ENCODE assay signal across 8 cellular contexts in the genomic region with DNA sequence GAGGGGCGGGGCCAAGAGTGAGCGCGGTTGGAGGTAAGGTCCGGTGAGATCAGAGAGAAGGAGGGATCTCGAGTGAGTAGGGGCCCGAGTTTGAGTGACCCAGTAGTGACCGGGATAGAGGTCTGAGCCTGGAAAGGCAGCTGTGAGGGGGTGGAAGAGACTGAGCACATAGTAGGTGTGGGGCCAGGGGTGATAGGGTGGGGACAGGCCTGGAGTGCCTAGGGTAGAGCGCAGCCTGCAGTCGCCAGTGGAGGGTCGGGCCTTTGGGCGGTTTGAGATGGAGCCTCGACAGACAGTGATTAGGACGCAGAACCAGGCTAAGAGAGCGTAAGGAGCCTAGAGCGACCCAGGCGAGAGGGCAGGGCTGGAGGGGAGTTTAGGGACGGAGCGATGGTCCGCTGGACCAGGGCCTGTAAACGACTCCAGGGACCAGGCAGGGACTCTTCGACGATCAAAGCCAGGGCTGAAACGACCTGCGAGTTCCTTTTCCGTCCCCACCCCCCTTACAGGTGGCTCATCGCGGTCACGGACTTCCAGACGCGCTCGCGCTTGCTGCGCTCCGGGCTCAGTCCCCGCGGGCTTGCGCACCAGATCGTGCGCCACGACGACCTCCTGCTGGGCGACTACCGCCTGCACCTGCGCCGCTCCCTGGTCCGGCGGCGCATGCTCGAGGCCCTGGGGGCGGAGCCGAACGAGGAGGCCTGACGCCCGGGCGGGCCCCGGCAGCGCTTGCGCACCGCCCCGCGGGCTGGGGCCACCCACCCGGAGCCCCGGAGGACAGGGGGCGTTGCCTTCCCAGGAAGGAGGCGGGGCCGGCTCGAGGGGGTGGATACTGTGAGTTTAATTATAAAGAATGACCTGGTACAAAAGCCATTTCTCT. TPM values are rescaled to one million over a fixed set of nuclear protein-coding genes. Genes with fewer than 3 reads are reported as not detected.
A peak's percentile ranks its signal among the peaks of the same experiment; 100 is the strongest.
DNase-seq lines count a peak whose midpoint lies in the region; ATAC-seq and TF ChIP-seq lines count a peak whose summit lies in the region.

No MANE protein-coding gene starts in this region.

- H3K27ac Mint-ChIP-seq in activated T-helper 1 cell treated with anti-CD3 and anti-CD28 coated beads, Interleukin-12 subunit alpha, Interleukin-12 subunit beta, Interleukin-2, Interleukin-4 antibody, amounts not matched to agents 30 ng/mL and 10 ng/mL and 1 ng/mL, durations not matched to agents 14 hours and 24 hours and 36 hours = peak overlapping the region; percentile 87

- peaks cover 19% of the 10 kb centered on the region for H3K27me3 Mint-ChIP-seq in activated T-helper 1 cell treated with anti-CD3 and anti-CD28 coated beads, Interleukin-12 subunit alpha, Interleukin-12 subunit beta, Interleukin-2, Interleukin-4 antibody, amounts not matched to agents 30 ng/mL and 10 ng/mL and 1 ng/mL, durations not matched to agents 14 hours and 24 hours and 36 hours (ENCODE audit: insufficient read depth)

- H3K4me1 ChIP-seq in osteoblast (ENCODE audit: insufficient read depth, low read length) = peaks cover 16% of the 10 kb centered on the region
- peaks cover 0 to 14% (median 11%) of the 10 kb centered on the region in 4 donors for H3K4me1 ChIP-seq in transverse colon

- H3K9me3 ChIP-seq in osteoblast (ENCODE audit: low read depth, low read length) (no peaks in the 10 kb centered on the region), transverse colon (no peaks in the 10 kb centered on the region)

- H3K27me3 ChIP-seq in osteoblast (ENCODE audit: insufficient read depth, low read length) (no peaks in the 10 kb centered on the region), transverse colon (peaks cover 65% of the 10 kb centered on the region)

- DNase-seq in GM13976 (ENCODE audit: low spot score) (peak; percentile 74), NOMO-1 treated with dmso at 0.1 percent for 144 hours (lab: John Stamatoyannopoulos, UW; ENCODE audit: unreplicated experiment) (peak; percentile 91), germinal center (ENCODE audit: low spot score) (peak; percentile 98), osteoblast (ENCODE audit: insufficient read length, low spot score, missing footprints) (peak; percentile 99), transverse colon (peak; percentile 39)
- DNase-seq in activated T-helper 1 cell treated with anti-CD3 and anti-CD28 coated beads, Interleukin-12 subunit alpha, Interleukin-12 subunit beta, Interleukin-2, Interleukin-4 antibody, amounts not matched to agents 30 ng/mL and 10 ng/mL and 1 ng/mL, durations not matched to agents 14 hours and 24 hours and 36 hours (ENCODE audit: low spot score) = peak; percentile 49

- no peaks in the 10 kb centered on the region for H4K20me1 ChIP-seq in osteoblast (ENCODE audit: insufficient read depth, low read length)

- ATAC-seq in GM18867 (IDR thresholded peaks at IDR 0.05; ENCODE audit: unreplicated experiment) (no peak), HG03097 (IDR thresholded peaks at IDR 0.05; ENCODE audit: low FRiP score, unreplicated experiment) (no peak)

- no peak for TF ChIP-seq EP300 in transverse colon (IDR thresholded peaks at IDR 0.05; ENCODE audit: low read depth)

- peak overlapping the region; percentile 71 for H3K4me3 ChIP-seq in osteoblast (ENCODE audit: insufficient read depth, low read length)
- H3K4me3 ChIP-seq in transverse colon = peak overlapping the region in 2 of 4 donors; percentile 4 to 36

- H3K36me3 ChIP-seq in osteoblast (ENCODE audit: insufficient read depth, low read length) = no peaks in the 10 kb centered on the region
- H3K36me3 ChIP-seq in transverse colon = no peaks in the 10 kb centered on the region

- intact Hi-C loops in activated T-helper 1 cell treated with anti-CD3 and anti-CD28 coated beads, Interleukin-12 subunit alpha, Interleukin-12 subunit beta, Interleukin-2, Interleukin-4 antibody, amounts not matched to agents 30 ng/mL and 10 ng/mL and 1 ng/mL, durations not matched to agents 14 hours and 24 hours and 36 hours (cut with micrococcal nuclease) = loop anchor here (1.0 to 5.0 kb wide), 4 partner anchors 66 to 331 kb away; partner anchors contain the start of genes EMC10, GARIN5A, JOSD2 and KCNC3
- intact Hi-C loops in transverse colon (cut with DNase I; ENCODE audit: low total_unique reads) = no loop called here

- H2AFZ ChIP-seq in osteoblast (ENCODE audit: low read length) = peak overlapping the region; percentile 93

- peak overlapping the region; percentile 78 for H3K4me3 Mint-ChIP-seq in activated T-helper 1 cell treated with anti-CD3 and anti-CD28 coated beads, Interleukin-12 subunit alpha, Interleukin-12 subunit beta, Interleukin-2, Interleukin-4 antibody, amounts not matched to agents 30 ng/mL and 10 ng/mL and 1 ng/mL, durations not matched to agents 14 hours and 24 hours and 36 hours

- TF ChIP-seq CTCF in GM13976 (IDR thresholded peaks at IDR 0.05; ENCODE audit: borderline replicate concordance, control extremely low read depth, extremely low read depth, insufficient read depth, missing control alignments) = no peak
- TF ChIP-seq CTCF in osteoblast (IDR thresholded peaks at IDR 0.05; ENCODE audit: extremely low read depth, low read depth, low read length) = no peak
- TF ChIP-seq CTCF in transverse colon (IDR thresholded peaks at IDR 0.05) = no peak

- H3K27ac ChIP-seq in osteoblast (ENCODE audit: low read depth, low read length) (peak overlapping the region; percentile 59), transverse colon (no peak overlapping the region)

- H3K4me1 Mint-ChIP-seq in activated T-helper 1 cell treated with anti-CD3 and anti-CD28 coated beads, Interleukin-12 subunit alpha, Interleukin-12 subunit beta, Interleukin-2, Interleukin-4 antibody, amounts not matched to agents 30 ng/mL and 10 ng/mL and 1 ng/mL, durations not matched to agents 14 hours and 24 hours and 36 hours (ENCODE audit: low read depth) = peaks cover 15% of the 10 kb centered on the region

- in situ Hi-C loops in GM13976 (cut with MboI; ENCODE audit: low sequenced_read_pairs, unreplicated experiment) = no loop called here
- in situ Hi-C loops in transverse colon (cut with MboI; ENCODE audit: low pct_ligation_motif_present in 1 of 4, low pct_unique_long_range_greater_than_20kb in 1 of 4, low sequenced_read_pairs in 3 of 4) = no loop called here

- H3K9me3 Mint-ChIP-seq in activated T-helper 1 cell treated with anti-CD3 and anti-CD28 coated beads, Interleukin-12 subunit alpha, Interleukin-12 subunit beta, Interleukin-2, Interleukin-4 antibody, amounts not matched to agents 30 ng/mL and 10 ng/mL and 1 ng/mL, durations not matched to agents 14 hours and 24 hours and 36 hours = peaks cover 19% of the 10 kb centered on the region

- TF ChIP-seq POLR2A in transverse colon (IDR thresholded peaks at IDR 0.05) = no peak

- H3K79me2 ChIP-seq in osteoblast (ENCODE audit: insufficient read depth, low read length) = no peaks in the 10 kb centered on the region

- 7 to 13% methylated on average over 6 to 64 of the region's 67 CpGs for WGBS in transverse colon (ENCODE audit: low coverage in 1 of 2), 2 donors

- H3K36me3 Mint-ChIP-seq in activated T-helper 1 cell treated with anti-CD3 and anti-CD28 coated beads, Interleukin-12 subunit alpha, Interleukin-12 subunit beta, Interleukin-2, Interleukin-4 antibody, amounts not matched to agents 30 ng/mL and 10 ng/mL and 1 ng/mL, durations not matched to agents 14 hours and 24 hours and 36 hours (ENCODE audit: low read depth) = no peaks in the 10 kb centered on the region

- H3K4me2 ChIP-seq in osteoblast (ENCODE audit: insufficient read depth, low read length) = peak overlapping the region; percentile 96

RNA-seq across cellular contexts. Expression of gene C19orf81, which starts 9.4 kb away (rescaled TPM):
- not detected in 2 replicates for total RNA-seq in activated T-helper 1 cell treated with anti-CD3 and anti-CD28 coated beads, Interleukin-12 subunit alpha, Interleukin-12 subunit beta, Interleukin-2, Interleukin-4 antibody, amounts not matched to agents 30 ng/mL and 10 ng/mL and 1 ng/mL, durations not matched to agents 14 hours and 24 hours and 36 hours
- total RNA-seq in osteoblast (not detected in 2 replicates), transverse colon (not detected)

RNA-seq across cellular contexts. Expression of gene SYT3, which starts 19.0 kb away (rescaled TPM):
- not detected in 2 replicates for total RNA-seq in activated T-helper 1 cell treated with anti-CD3 and anti-CD28 coated beads, Interleukin-12 subunit alpha, Interleukin-12 subunit beta, Interleukin-2, Interleukin-4 antibody, amounts not matched to agents 30 ng/mL and 10 ng/mL and 1 ng/mL, durations not matched to agents 14 hours and 24 hours and 36 hours
- total RNA-seq in osteoblast = 0.36 TPM in 1 of 2 replicates, not detected in the other
- under 1 TPM in 1 of 4 donors, not detected in 3; 0.64 TPM for total RNA-seq in transverse colon

Comparison
In these comparisons a context has a peak if more than half of its experiments do, and no peak if none do; other contexts are left out.
1. DNase-seq: peak in every context shown above with its lines; median percentile 99 in osteoblast; 98 in germinal center; 91 in NOMO-1 treated with dmso at 0.1 percent for 144 hours; 74 in GM13976; 49 in activated T-helper 1 cell treated with anti-CD3 and anti-CD28 coated beads, Interleukin-12 subunit alpha, Interleukin-12 subunit beta, Interleukin-2, Interleukin-4 antibody, amounts not matched to agents 30 ng/mL and 10 ng/mL and 1 ng/mL, durations not matched to agents 14 hours and 24 hours and 36 hours; 39 in transverse colon.